28 cellular contexts compared by ENCODE assay signal in the genomic region with DNA sequence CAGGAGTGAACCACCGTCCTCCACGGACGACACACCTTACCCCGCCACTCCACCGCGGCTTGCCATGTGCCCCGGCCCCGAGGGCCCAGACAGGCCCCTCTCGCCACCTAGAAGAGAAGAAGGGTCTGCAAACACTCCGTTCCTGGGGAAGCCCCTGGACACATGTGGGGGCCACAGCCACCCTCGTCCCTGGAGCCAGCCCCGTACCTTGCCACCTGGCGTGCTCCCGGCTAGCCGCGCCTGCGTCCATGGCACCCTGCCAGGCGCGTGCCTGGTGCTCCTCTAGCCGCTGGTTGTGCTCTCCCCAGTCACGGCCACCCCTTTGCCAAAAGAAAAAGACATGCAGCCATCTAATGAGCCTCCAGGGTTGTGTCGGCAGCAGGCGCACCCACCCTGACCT. TPM values are rescaled to one million over a fixed set of nuclear protein-coding genes. Genes with fewer than 3 reads are reported as not detected.
DNase-seq lines count a peak whose midpoint lies in the region; ATAC-seq and TF ChIP-seq lines count a peak whose summit lies in the region.
"Had no signal": no experiment of that assay in that cellular context is flagged by ENCODE, and none has a peak within 500 bp of the region (broad histone marks: within the 10 kb centered on the region; RNA-seq: fewer than 3 reads in every experiment).

No MANE protein-coding gene starts in this region.

- H3K4me1 ChIP-seq in H9 (ENCODE audit: insufficient read depth, low read length), result no peaks in the 10 kb centered on the region; the same call in 1 of the 2 replicates
- H3K4me1 ChIP-seq: Peyer's patch had no signal

- intact Hi-C loops in activated CD4-positive, alpha-beta T cell treated with anti-CD3 and anti-CD28 coated beads, Interleukin-2, amount 10 ng/mL, durations not matched to agents 24 days and 14 days (cut with micrococcal nuclease), result no loop called here

- no peak overlapping the region for H2AK5ac ChIP-seq in H9 (ENCODE audit: insufficient read length, low read length)

- H3K4me1 Mint-ChIP-seq in activated CD4-positive, alpha-beta T cell treated with anti-CD3 and anti-CD28 coated beads, Interleukin-2, amount 10 ng/mL, durations not matched to agents 24 days and 14 days, result peaks cover 12% of the 10 kb centered on the region
- H3K4me1 Mint-ChIP-seq in H9 (peaks cover 15 to 23% of the 10 kb centered on the region in 2 experiments), WTC11 (peaks cover 17% of the 10 kb centered on the region), T-cell (peaks cover 18 to 23% (median 19%) of the 10 kb centered on the region in 3 donors)
- peaks cover 20% of the 10 kb centered on the region for H3K4me1 Mint-ChIP-seq in stimulated activated effector memory CD8-positive, alpha-beta T cell treated with anti-CD3 and anti-CD28 coated beads, Interleukin-12 subunit alpha, Interleukin-12 subunit beta, amount 100 ng/mL, for 72 hours
- peaks cover 8 to 22% (median 15%) of the 10 kb centered on the region in 4 donors for H3K4me1 Mint-ChIP-seq in naive thymus-derived CD8-positive, alpha-beta T cell

- H3T11ph ChIP-seq in H9 (ENCODE audit: low read length), result no peak overlapping the region

- POLR2A ChIA-PET in WTC11 (lab: Charles Lee), result no interaction called here
- POLR2A ChIA-PET in naive thymus-derived CD8-positive, alpha-beta T cell (lab: Charles Lee), result interaction anchor here (0.7 kb wide), 1 partner anchor 693 kb away, joined by 3 read pairs; no protein-coding TSS in a partner anchor
- POLR2A ChIA-PET in T-cell (lab: Charles Lee), result no interaction called here

- H3K27me3 ChIP-seq in H9 (ENCODE audit: insufficient read depth, low read length), result no peaks in the 10 kb centered on the region
- H3K27me3 ChIP-seq: Peyer's patch, stomach had no signal

- no peak overlapping the region for H3K27ac ChIP-seq in H9 (ENCODE audit: insufficient read length, low read depth, low read length)
- H3K27ac ChIP-seq: left ventricle myocardium inferior, parathyroid adenoma, Peyer's patch, stomach had no signal

- no peak overlapping the region for H4K91ac ChIP-seq in H9 (ENCODE audit: insufficient read length, low read depth, low read length)

- ATAC-seq in WTC11, result no peak
- ATAC-seq in stimulated activated effector memory CD8-positive, alpha-beta T cell treated with anti-CD3 and anti-CD28 coated beads, Interleukin-12 subunit alpha, Interleukin-12 subunit beta, amount 100 ng/mL, for 72 hours, result no peak
- ATAC-seq in naive thymus-derived CD8-positive, alpha-beta T cell, result no peak
- no peak for ATAC-seq in T-cell (replicated peaks in 1 of 4)
- ATAC-seq: activated CD4-positive, alpha-beta T cell treated with anti-CD3 and anti-CD28 coated beads for 36 hours; activated naive CD8-positive, alpha-beta T cell treated with anti-CD3 and anti-CD28 coated beads, Interleukin-2, amount 50 U/mL, for 24 hours; CD8-positive, alpha-beta T cell; HCT116; right cardiac atrium had no signal

- CTCF ChIA-PET in WTC11 (lab: Charles Lee) (interaction anchor here (3.2 kb wide), 1 partner anchor 20 kb away, joined by 11 read pairs; a partner anchor contains a TSS), T-cell (lab: Charles Lee) (no interaction called here)

- H3K23ac ChIP-seq in H9 (ENCODE audit: insufficient read length, low read depth, low read length), result no peak overlapping the region

- H3K27ac Mint-ChIP-seq in activated CD4-positive, alpha-beta T cell treated with anti-CD3 and anti-CD28 coated beads, Interleukin-2, amount 10 ng/mL, durations not matched to agents 24 days and 14 days, result peak overlapping the region; percentile 3
- peak overlapping the region; percentile 53 to 65 (median 55); a peak in 3 of 7 replicates for H3K27ac Mint-ChIP-seq in H9
- H3K27ac Mint-ChIP-seq in WTC11, result 0 out of 2 replicates have a peak overlapping the region, but pooled peaks have one; percentile 8
- H3K27ac Mint-ChIP-seq in stimulated activated effector memory CD8-positive, alpha-beta T cell treated with anti-CD3 and anti-CD28 coated beads, Interleukin-12 subunit alpha, Interleukin-12 subunit beta, amount 100 ng/mL, for 72 hours, result peak overlapping the region; percentile 71
- peak overlapping the region in 4 of 10 donors; percentile 13 to 69 (median 32) for H3K27ac Mint-ChIP-seq in naive thymus-derived CD8-positive, alpha-beta T cell
- peak overlapping the region in 1 of 2 donors; percentile 39 for H3K27ac Mint-ChIP-seq in T-cell
- H3K27ac Mint-ChIP-seq: activated CD4-positive, alpha-beta T cell treated with anti-CD3 and anti-CD28 coated beads for 36 hours; CD8-positive, alpha-beta T cell had no signal

- H4K20me1 ChIP-seq in H9 (ENCODE audit: control insufficient read depth, insufficient read depth, insufficient read length), result no peaks in the 10 kb centered on the region

- H2BK5ac ChIP-seq in H9 (ENCODE audit: insufficient read length, low read length), result no peak overlapping the region

- no peak overlapping the region for H4K5ac ChIP-seq in H9 (ENCODE audit: insufficient read length, low read depth, low read length)

- no peak overlapping the region for H3K14ac ChIP-seq in H9 (ENCODE audit: insufficient read depth, low read length)

- no peak overlapping the region for H3K56ac ChIP-seq in H9 (ENCODE audit: insufficient read length, low read depth, low read length)

- no CpG with 5 or more reads among the region's 23 CpGs for WGBS in H9 (ENCODE audit: extremely low coverage, insufficient read length, low lambda C conversion rate)

- no peak overlapping the region for H2AFZ ChIP-seq in H9 (ENCODE audit: low read length)
- H2AFZ ChIP-seq: parathyroid adenoma had no signal

- H3K4me3 Mint-ChIP-seq in activated CD4-positive, alpha-beta T cell treated with anti-CD3 and anti-CD28 coated beads, Interleukin-2, amount 10 ng/mL, durations not matched to agents 24 days and 14 days, result no peak overlapping the region
- no peak overlapping the region; a peak in 1 of 5 replicates for H3K4me3 Mint-ChIP-seq in H9
- no peak overlapping the region for H3K4me3 Mint-ChIP-seq in WTC11
- no peak overlapping the region for H3K4me3 Mint-ChIP-seq in stimulated activated effector memory CD8-positive, alpha-beta T cell treated with anti-CD3 and anti-CD28 coated beads, Interleukin-12 subunit alpha, Interleukin-12 subunit beta, amount 100 ng/mL, for 72 hours
- no peak overlapping the region for H3K4me3 Mint-ChIP-seq in naive thymus-derived CD8-positive, alpha-beta T cell
- no peak overlapping the region for H3K4me3 Mint-ChIP-seq in T-cell
- H3K4me3 Mint-ChIP-seq: activated CD4-positive, alpha-beta T cell treated with anti-CD3 and anti-CD28 coated beads for 36 hours; activated naive CD8-positive, alpha-beta T cell treated with anti-CD3 and anti-CD28 coated beads, Interleukin-2, amount 50 U/mL, for 24 hours; CD8-positive, alpha-beta T cell; neural crest cell had no signal

- H3K4ac ChIP-seq in H9 (ENCODE audit: low read depth, low read length), result no peak overlapping the region

- TF ChIP-seq CTCF in H9 (conservative IDR thresholded peaks at IDR 0.05) (no peak), WTC11 (IDR thresholded peaks at IDR 0.05) (no peak)

- H3K9me3 Mint-ChIP-seq in activated CD4-positive, alpha-beta T cell treated with anti-CD3 and anti-CD28 coated beads, Interleukin-2, amount 10 ng/mL, durations not matched to agents 24 days and 14 days, result no peaks in the 10 kb centered on the region
- H3K9me3 Mint-ChIP-seq in H9 (no peaks in the 10 kb centered on the region; a peak in 1 of 5 replicates), WTC11 (no peaks in the 10 kb centered on the region), T-cell (no peaks in the 10 kb centered on the region)
- no peaks in the 10 kb centered on the region for H3K9me3 Mint-ChIP-seq in stimulated activated effector memory CD8-positive, alpha-beta T cell treated with anti-CD3 and anti-CD28 coated beads, Interleukin-12 subunit alpha, Interleukin-12 subunit beta, amount 100 ng/mL, for 72 hours
- no peaks in the 10 kb centered on the region for H3K9me3 Mint-ChIP-seq in naive thymus-derived CD8-positive, alpha-beta T cell
- H3K9me3 Mint-ChIP-seq: activated naive CD8-positive, alpha-beta T cell treated with anti-CD3 and anti-CD28 coated beads, Interleukin-2, amount 50 U/mL, for 24 hours; CD8-positive, alpha-beta T cell; neural crest cell had no signal

- H4K8ac ChIP-seq in H9 (replicated peaks; ENCODE audit: insufficient read length, low read depth, low read length), result no peak overlapping the region

- peaks cover 5% of the 10 kb centered on the region for H3K23me2 ChIP-seq in H9 (ENCODE audit: insufficient read length, low read depth, low read length, poor library complexity, severe bottlenecking)

- no peak overlapping the region for H2BK120ac ChIP-seq in H9 (ENCODE audit: low read depth, low read length, poor library complexity, severe bottlenecking)

- H3K9ac ChIP-seq in H9 (ENCODE audit: extremely low read depth, insufficient read length, low read length), result no peak overlapping the region
- H3K9ac ChIP-seq: parathyroid adenoma had no signal

- H3K4me2 ChIP-seq in H9 (ENCODE audit: insufficient read depth, insufficient read length, low read length), result no peak overlapping the region

- H2BK20ac ChIP-seq in H9 (ENCODE audit: low read depth, low read length, poor library complexity, severe bottlenecking), result no peak overlapping the region

- H3K18ac ChIP-seq in H9 (ENCODE audit: insufficient read length, low read depth, low read length), result no peak overlapping the region

- H3K9me3 ChIP-seq in H9 (ENCODE audit: control insufficient read depth, low read depth, low read length), result no peaks in the 10 kb centered on the region
- H3K9me3 ChIP-seq: left ventricle myocardium inferior, Peyer's patch, stomach had no signal

- H2BK15ac ChIP-seq in H9 (ENCODE audit: low read depth, low read length), result no peak overlapping the region

- no peak for DNase-seq in activated CD4-positive, alpha-beta T cell treated with anti-CD3 and anti-CD28 coated beads, Interleukin-2, amount 10 ng/mL, durations not matched to agents 24 days and 14 days
- DNase-seq in activated CD4-positive, alpha-beta T cell treated with anti-CD3 and anti-CD28 coated beads for 48 hours, result no peak
- DNase-seq in H9, result no peak
- DNase-seq in WTC11 (ENCODE audit: low spot score), result no peak
- no peak for DNase-seq in stimulated activated effector memory CD8-positive, alpha-beta T cell treated with anti-CD3 and anti-CD28 coated beads, Interleukin-12 subunit alpha, Interleukin-12 subunit beta, amount 100 ng/mL, for 72 hours (ENCODE audit: low spot score in 2 of 2)
- no peak for DNase-seq in naive thymus-derived CD8-positive, alpha-beta T cell
- DNase-seq in T-cell, result no peak
- DNase-seq: activated CD4-positive, alpha-beta T cell treated with anti-CD3 and anti-CD28 coated beads for 36 hours; activated gamma-delta T cell; activated naive CD8-positive, alpha-beta T cell treated with anti-CD3 and anti-CD28 coated beads, Interleukin-2, amount 50 U/mL, for 24 hours; CD8-positive, alpha-beta T cell; cortex of kidney; DMS 273 treated with DMSO at 0.1 percent for 48 hours; erythroblast; islet precursor cell; left ventricle myocardium inferior; mesendoderm; NCI-H1694 treated with DMSO at 0.1 percent for 48 hours; NCI-H2171 treated with DMSO at 0.1 percent for 48 hours; Peyer's patch; right cardiac atrium; stimulated activated CD4-positive, alpha-beta T cell treated with anti-CD3 and anti-CD28 coated beads, Interleukin-2, amount 100 ng/mL, for 24 hours; stimulated activated CD8-positive, alpha-beta memory T cell treated with anti-CD3 and anti-CD28 coated beads, Interleukin-4, amount 100 ng/mL, for 48 hours; stomach; T-helper 9 cell had no signal

- H3K36me3 Mint-ChIP-seq in activated CD4-positive, alpha-beta T cell treated with anti-CD3 and anti-CD28 coated beads, Interleukin-2, amount 10 ng/mL, durations not matched to agents 24 days and 14 days (ENCODE audit: low read depth), result peaks cover 48% of the 10 kb centered on the region
- H3K36me3 Mint-ChIP-seq in H9 (ENCODE audit: insufficient read depth in 1 of 3, low read depth in 3 of 3), result peaks cover 24 to 55% (median 54%) of the 10 kb centered on the region in 3 experiments
- H3K36me3 Mint-ChIP-seq in WTC11, result peaks cover 39% of the 10 kb centered on the region
- H3K36me3 Mint-ChIP-seq in stimulated activated effector memory CD8-positive, alpha-beta T cell treated with anti-CD3 and anti-CD28 coated beads, Interleukin-12 subunit alpha, Interleukin-12 subunit beta, amount 100 ng/mL, for 72 hours, result peaks cover 71% of the 10 kb centered on the region
- H3K36me3 Mint-ChIP-seq in naive thymus-derived CD8-positive, alpha-beta T cell, result peaks cover 0 to 62% (median 10%) of the 10 kb centered on the region in 3 donors
- peaks cover 36% of the 10 kb centered on the region for H3K36me3 Mint-ChIP-seq in T-cell

- H2BK12ac ChIP-seq in H9 (ENCODE audit: insufficient read length, low read depth, low read length), result no peak overlapping the region

- no peaks in the 10 kb centered on the region for H3K27me3 Mint-ChIP-seq in activated CD4-positive, alpha-beta T cell treated with anti-CD3 and anti-CD28 coated beads, Interleukin-2, amount 10 ng/mL, durations not matched to agents 24 days and 14 days
- H3K27me3 Mint-ChIP-seq in H9 (ENCODE audit: low read depth), result no peaks in the 10 kb centered on the region
- no peaks in the 10 kb centered on the region for H3K27me3 Mint-ChIP-seq in WTC11 (ENCODE audit: low read depth)
- H3K27me3 Mint-ChIP-seq in naive thymus-derived CD8-positive, alpha-beta T cell, result no peaks in the 10 kb centered on the region
- no peaks in the 10 kb centered on the region for H3K27me3 Mint-ChIP-seq in T-cell
- H3K27me3 Mint-ChIP-seq: activated CD4-positive, alpha-beta T cell treated with anti-CD3 and anti-CD28 coated beads for 36 hours; activated naive CD8-positive, alpha-beta T cell treated with anti-CD3 and anti-CD28 coated beads, Interleukin-2, amount 50 U/mL, for 24 hours had no signal

- no peaks in the 10 kb centered on the region for H3K79me2 ChIP-seq in H9 (ENCODE audit: insufficient read depth, low read length)

- no peaks in the 10 kb centered on the region for H3K79me1 ChIP-seq in H9 (ENCODE audit: insufficient read depth, low read depth, low read length, poor library complexity, severe bottlenecking)

RNA-seq across cellular contexts. Expression of a gene that starts 19.9 kb away (rescaled TPM):
- total RNA-seq in activated CD4-positive, alpha-beta T cell treated with anti-CD3 and anti-CD28 coated beads, Interleukin-2, amount 10 ng/mL, durations not matched to agents 24 days and 14 days, result 0.33 and 0.52 TPM in 2 replicates
- 0.17 and 0.18 TPM in 2 replicates for total RNA-seq in H9 (2021)
- 0.60 to 0.85 TPM (median 0.76 TPM) in 3 replicates for total RNA-seq in WTC11 (2021)
- total RNA-seq in naive thymus-derived CD8-positive, alpha-beta T cell, result 1 to 10 TPM; 2.2 to 2.3 TPM
- under 1 TPM in 1 of 3 donors, not detected in 2; 0.09 TPM for polyA plus RNA-seq in naive thymus-derived CD8-positive, alpha-beta T cell
- total RNA-seq in T-cell, result 1 to 10 TPM in 4 of 5 donors, under 1 TPM in 1; 0.66 to 2.7 (median 1.9) TPM
- total RNA-seq: left ventricle myocardium inferior had no signal

RNA-seq across cellular contexts. Expression of a gene that starts 34.9 kb away (rescaled TPM):
- total RNA-seq in activated CD4-positive, alpha-beta T cell treated with anti-CD3 and anti-CD28 coated beads, Interleukin-2, amount 10 ng/mL, durations not matched to agents 24 days and 14 days, result 97.6 and 101 TPM in 2 replicates
- total RNA-seq in H9 (2021), result 70.3 and 76.1 TPM in 2 replicates
- total RNA-seq in WTC11 (2021), result 70.0 to 100 TPM (median 77.8 TPM) in 3 replicates
- 100 to 1,000 TPM; 218 to 221 TPM for total RNA-seq in naive thymus-derived CD8-positive, alpha-beta T cell
- 10 to 100 TPM; 25.8 to 47.4 (median 28.7) TPM for polyA plus RNA-seq in naive thymus-derived CD8-positive, alpha-beta T cell
- total RNA-seq in T-cell, result 100 to 1,000 TPM; 222 to 253 (median 237) TPM

RNA-seq across cellular contexts. Expression of a gene that starts 35.2 kb away (rescaled TPM):
- 142 and 143 TPM in 2 replicates for total RNA-seq in activated CD4-positive, alpha-beta T cell treated with anti-CD3 and anti-CD28 coated beads, Interleukin-2, amount 10 ng/mL, durations not matched to agents 24 days and 14 days
- total RNA-seq in H9 (2021), result 107 and 110 TPM in 2 replicates
- 106 to 141 TPM (median 110 TPM) in 3 replicates for total RNA-seq in WTC11 (2021)
- 100 to 1,000 TPM; 188 to 191 TPM for total RNA-seq in naive thymus-derived CD8-positive, alpha-beta T cell
- polyA plus RNA-seq in naive thymus-derived CD8-positive, alpha-beta T cell, result 100 to 1,000 TPM in 1 of 3 donors, 10 to 100 TPM in 2; 28.6 to 135 (median 59.3) TPM
- total RNA-seq in T-cell, result 100 to 1,000 TPM; 164 to 203 (median 195) TPM
